8 cellular contexts compared by ENCODE assay signal in genomic region chr19:12872941-12873890, GRCh38. TPM values are rescaled to one million over a fixed set of nuclear protein-coding genes. Genes with fewer than 3 reads are reported as not detected.
DNase-seq lines count a peak whose midpoint lies in the region; ATAC-seq, FAIRE-seq and TF ChIP-seq lines count a peak whose summit lies in the region.

No MANE protein-coding gene starts in this region.

- H3K4me2 ChIP-seq in HepG2 (ENCODE audit: low read depth, low read length): no peak overlapping the region

- DNase-seq in NCI-H2171 treated with DMSO at 0.1 percent for 48 hours (lab: John Stamatoyannopoulos, UW) (peak; percentile 30), NCI-H2171 (lab: John Stamatoyannopoulos, UW) (no peak), bronchial epithelial cell (ENCODE audit: low read depth) (peak; percentile 62), HepG2 (ENCODE audit: low spot score) (peak; percentile 17), testis (peak; percentile 80), dedifferentiated amniotic fluid mesenchymal stem cell (ENCODE audit: extremely low spot score) (no peak), COR-L47 (lab: John Stamatoyannopoulos, UW) (no peak)

- H2AFZ ChIP-seq in HepG2 (ENCODE audit: low read length): no peak overlapping the region

- no peak for TF ChIP-seq POLR2A in HepG2 (IDR thresholded peaks at IDR 0.05; ENCODE audit: insufficient read depth in 1 of 2, low read depth in 2 of 2, low read length in 2 of 2)
- no peak for TF ChIP-seq POLR2A in testis (IDR thresholded peaks at IDR 0.05)

- no peak overlapping the region for H3K27ac ChIP-seq in HepG2 (ENCODE audit: extremely low read length, insufficient read depth, low read length)
- H3K27ac ChIP-seq in testis: no peak overlapping the region

- H3K36me3 ChIP-seq in bronchial epithelial cell (ENCODE audit: control insufficient read depth, insufficient read depth, low read length) (peaks cover 2% of the 10 kb centered on the region), HepG2 (replicated peaks in 1 of 2; ENCODE audit: control insufficient read depth in 1 of 2, insufficient read depth in 2 of 2, low read length in 2 of 2) (no peaks in the 10 kb centered on the region), testis (ENCODE audit: low read depth, missing control alignments) (no peaks in the 10 kb centered on the region)

- H4K20me1 ChIP-seq in HepG2 (ENCODE audit: insufficient read depth, low read length): no peaks in the 10 kb centered on the region

- H3K4me3 ChIP-seq in bronchial epithelial cell (ENCODE audit: low read depth, low read length) (peak overlapping the region; percentile 15), HepG2 (replicated peaks in 1 of 3; ENCODE audit: insufficient read depth in 1 of 3, low read depth in 2 of 3, low read length in 3 of 3) (no peak overlapping the region), testis (peak overlapping the region; percentile 15 to 36)

- ATAC-seq in SK-N-SH treated with all-trans-retinoic acid at 6 μM for 48 hours: peak; percentile 37
- peak; percentile 31; the same call in 2 of the 3 replicates for ATAC-seq in HepG2

- TF ChIP-seq CTCF in bronchial epithelial cell (IDR thresholded peaks at IDR 0.05; ENCODE audit: insufficient read depth, low read length, severe bottlenecking): no peak
- TF ChIP-seq CTCF in HepG2 (CRISPR knock-in tag; IDR thresholded peaks at IDR 0.05): no peak
- no peak for TF ChIP-seq CTCF in testis (IDR thresholded peaks at IDR 0.05)

- no peak for FAIRE-seq in bronchial epithelial cell (lab: Jason Lieb, UNC)
- FAIRE-seq in HepG2 (lab: Jason Lieb, UNC): no peak

- H3K9me3 ChIP-seq in HepG2 (ENCODE audit: low read length) (no peaks in the 10 kb centered on the region), testis (no peaks in the 10 kb centered on the region)

- no peak overlapping the region for H3K9ac ChIP-seq in HepG2 (ENCODE audit: insufficient read depth, low read depth, low read length)

- no peaks in the 10 kb centered on the region for H3K4me1 ChIP-seq in HepG2 (ENCODE audit: insufficient read depth, low read length)
- no peaks in the 10 kb centered on the region for H3K4me1 ChIP-seq in testis

- TF ChIP-seq RAD21 in HepG2 (CRISPR knock-in tag; IDR thresholded peaks at IDR 0.05): no peak

- CTCF ChIA-PET in HepG2 (lab: Yijun Ruan, JAX; ENCODE audit: low intra/inter-chr PET ratio, low total read pairs): no interaction called here

- intact Hi-C loops in HepG2 (cut with micrococcal nuclease; ENCODE audit: unreplicated experiment): no loop called here
- intact Hi-C loops in testis (cut with DNase I; ENCODE audit: low total_unique reads): no loop called here

- in situ Hi-C loops in HepG2 (cut with HindIII; ENCODE audit: extremely low pct_ligation_motif_present, low pct_unique_long_range_greater_than_20kb): no loop called here

- H3K27me3 ChIP-seq in bronchial epithelial cell (ENCODE audit: control insufficient read depth, insufficient read depth, low read length) (no peaks in the 10 kb centered on the region), HepG2 (ENCODE audit: control insufficient read depth in 1 of 2, insufficient read depth in 2 of 2, low read length in 2 of 2) (no peaks in the 10 kb centered on the region), testis (no peaks in the 10 kb centered on the region)

- POLR2A ChIA-PET in HepG2 (lab: Yijun Ruan, JAX): interaction anchor here (0.9 to 1.3 kb wide), 3 partner anchors 8 to 18 kb away, joined by 3 to 4 read pairs (median 3); partner anchors contain the start of gene GCDH

- 97% methylated on average over 63 of the region's 70 CpGs for WGBS in HepG2 (ENCODE audit: low lambda C conversion rate)
- WGBS in testis, 2 donors: 18 to 63% methylated on average over 34 to 70 of the region's 70 CpGs

- BruUV-seq in HepG2 (replicated peaks; lab: Mats Ljungman, UMichigan): no TSS peak

- no peaks in the 10 kb centered on the region for H3K79me2 ChIP-seq in HepG2 (ENCODE audit: insufficient read depth, low read length)

- no peak for TF ChIP-seq EP300 in HepG2 (IDR thresholded peaks at IDR 0.05; ENCODE audit: low read depth in 2 of 2, low read length in 2 of 2)
- TF ChIP-seq EP300 in HepG2 (CRISPR knock-in tag; IDR thresholded peaks at IDR 0.05; ENCODE audit: borderline replicate concordance): no peak

RNA-seq across cellular contexts. Expression of gene DNASE2, which starts 8.0 kb away (rescaled TPM):
- total RNA-seq in bronchial epithelial cell (27.9 and 35.2 TPM in 2 replicates), HepG2 (2016; rRNA removed; fragmentation: Illumina TruSeq; extraction: Trizol) (3.4 and 7.5 TPM in 2 replicates), testis (10 to 100 TPM in 1 of 2 donors, 1 to 10 TPM in 1; 9.0 to 17.4 TPM)
- 1.7 TPM in 2 replicates for total RNA-seq in HepG2 (2016; cell fraction: cytosol; rRNA removed; fragmentation: Illumina TruSeq; extraction: Trizol; ENCODE audit: low read depth)
- 3.7 and 7.7 TPM in 2 replicates for total RNA-seq in HepG2 (2016; cell fraction: insoluble cytoplasmic fraction; rRNA removed; fragmentation: Illumina TruSeq; extraction: Trizol)
- 2.8 and 3.4 TPM in 2 replicates for total RNA-seq in HepG2 (2016; cell fraction: membrane; rRNA removed; fragmentation: Illumina TruSeq; extraction: Trizol)
- total RNA-seq in HepG2 (2016; cell fraction: nucleus; rRNA removed; fragmentation: Illumina TruSeq; extraction: Trizol): 5.1 and 7.3 TPM in 2 replicates
- polyA plus RNA-seq in HepG2 (2011; rRNA removed) (16.2 and 19.0 TPM in 2 replicates), testis (ENCODE audit: insufficient read depth, low read depth, low replicate concordance) (17.7 TPM)
- 15.9 and 21.4 TPM in 2 replicates for polyA plus RNA-seq in HepG2 (2011; cell fraction: cytosol; rRNA removed)
- polyA plus RNA-seq in HepG2 (2011; cell fraction: nucleus; rRNA removed): 3.6 and 3.7 TPM in 2 replicates
- 4.7 and 9.6 TPM in 2 replicates for polyA plus RNA-seq in HepG2 (2012)
- polyA plus RNA-seq in HepG2 (2016; cell fraction: cytosol; fragmentation: Illumina TruSeq; extraction: Trizol; ENCODE audit: low read depth): 1.6 and 2.0 TPM in 2 replicates
- polyA plus RNA-seq in HepG2 (2016; cell fraction: insoluble cytoplasmic fraction; fragmentation: Illumina TruSeq; extraction: Trizol; ENCODE audit: low read depth): 3.1 and 4.3 TPM in 2 replicates
- polyA plus RNA-seq in HepG2 (2016; cell fraction: membrane; fragmentation: Illumina TruSeq; extraction: Trizol; ENCODE audit: low read depth): 2.1 and 2.2 TPM in 2 replicates
- 13.1 and 14.9 TPM in 2 replicates for polyA plus RNA-seq in HepG2 (2016; cell fraction: nucleus; fragmentation: Illumina TruSeq; extraction: Trizol; ENCODE audit: insufficient read depth, low read depth)
- 20.7 and 57.6 TPM in 2 replicates for polyA minus RNA-seq in HepG2 (2011; rRNA and poly(A)+ RNA removed; ENCODE audit: low replicate concordance)
- 6.6 and 11.3 TPM in 2 replicates for polyA minus RNA-seq in HepG2 (2011; cell fraction: cytosol; rRNA and poly(A)+ RNA removed)
- polyA minus RNA-seq in HepG2 (2011; cell fraction: nucleus; rRNA and poly(A)+ RNA removed): 1.8 and 3.6 TPM in 2 replicates

RNA-seq across cellular contexts. Expression of gene KLF1, which starts 13.8 kb away (rescaled TPM):
- total RNA-seq in bronchial epithelial cell (not detected in 2 replicates), HepG2 (2016; rRNA removed; fragmentation: Illumina TruSeq; extraction: Trizol) (not detected in 2 replicates), testis (under 1 TPM; 0.24 to 0.31 TPM)
- not detected in 2 replicates for total RNA-seq in HepG2 (2016; cell fraction: cytosol; rRNA removed; fragmentation: Illumina TruSeq; extraction: Trizol; ENCODE audit: low read depth)
- total RNA-seq in HepG2 (2016; cell fraction: insoluble cytoplasmic fraction; rRNA removed; fragmentation: Illumina TruSeq; extraction: Trizol): 0.06 TPM in 1 of 2 replicates, not detected in the other
- 0.10 TPM in 1 of 2 replicates, not detected in the other for total RNA-seq in HepG2 (2016; cell fraction: membrane; rRNA removed; fragmentation: Illumina TruSeq; extraction: Trizol)
- total RNA-seq in HepG2 (2016; cell fraction: nucleus; rRNA removed; fragmentation: Illumina TruSeq; extraction: Trizol): not detected in 2 replicates
- polyA plus RNA-seq in HepG2 (2011; rRNA removed) (not detected in 2 replicates), testis (ENCODE audit: insufficient read depth, low read depth, low replicate concordance) (not detected)
- 0.05 TPM in 1 of 2 replicates, not detected in the other for polyA plus RNA-seq in HepG2 (2011; cell fraction: cytosol; rRNA removed)
- not detected in 2 replicates for polyA plus RNA-seq in HepG2 (2011; cell fraction: nucleus; rRNA removed)
- not detected in 2 replicates for polyA plus RNA-seq in HepG2 (2012)
- not detected in 2 replicates for polyA plus RNA-seq in HepG2 (2016; cell fraction: cytosol; fragmentation: Illumina TruSeq; extraction: Trizol; ENCODE audit: low read depth)
- not detected in 2 replicates for polyA plus RNA-seq in HepG2 (2016; cell fraction: insoluble cytoplasmic fraction; fragmentation: Illumina TruSeq; extraction: Trizol; ENCODE audit: low read depth)
- not detected in 2 replicates for polyA plus RNA-seq in HepG2 (2016; cell fraction: membrane; fragmentation: Illumina TruSeq; extraction: Trizol; ENCODE audit: low read depth)
- polyA plus RNA-seq in HepG2 (2016; cell fraction: nucleus; fragmentation: Illumina TruSeq; extraction: Trizol; ENCODE audit: insufficient read depth, low read depth): not detected in 2 replicates
- polyA minus RNA-seq in HepG2 (2011; rRNA and poly(A)+ RNA removed; ENCODE audit: low replicate concordance): 0.12 TPM in 1 of 2 replicates, not detected in the other
- polyA minus RNA-seq in HepG2 (2011; cell fraction: cytosol; rRNA and poly(A)+ RNA removed): not detected in 2 replicates
- not detected in 2 replicates for polyA minus RNA-seq in HepG2 (2011; cell fraction: nucleus; rRNA and poly(A)+ RNA removed)

RNA-seq across cellular contexts. Expression of gene GCDH, which starts 17.7 kb away (rescaled TPM):
- total RNA-seq in bronchial epithelial cell: 17.9 and 38.2 TPM in 2 replicates
- total RNA-seq in HepG2 (2016; rRNA removed; fragmentation: Illumina TruSeq; extraction: Trizol): 35.0 and 38.0 TPM in 2 replicates
- 6.4 and 7.1 TPM in 2 replicates for total RNA-seq in HepG2 (2016; cell fraction: cytosol; rRNA removed; fragmentation: Illumina TruSeq; extraction: Trizol; ENCODE audit: low read depth)
- 32.3 and 35.4 TPM in 2 replicates for total RNA-seq in HepG2 (2016; cell fraction: insoluble cytoplasmic fraction; rRNA removed; fragmentation: Illumina TruSeq; extraction: Trizol)
- total RNA-seq in HepG2 (2016; cell fraction: membrane; rRNA removed; fragmentation: Illumina TruSeq; extraction: Trizol): 8.5 and 8.8 TPM in 2 replicates
- total RNA-seq in HepG2 (2016; cell fraction: nucleus; rRNA removed; fragmentation: Illumina TruSeq; extraction: Trizol): 27.9 and 29.6 TPM in 2 replicates
- polyA plus RNA-seq in HepG2 (2011; rRNA removed): 15.1 and 16.4 TPM in 2 replicates
- 20.4 and 29.2 TPM in 2 replicates for polyA plus RNA-seq in HepG2 (2011; cell fraction: cytosol; rRNA removed)
- polyA plus RNA-seq in HepG2 (2011; cell fraction: nucleus; rRNA removed): 66.4 and 76.8 TPM in 2 replicates
- 12.5 and 15.0 TPM in 2 replicates for polyA plus RNA-seq in HepG2 (2012)
- polyA plus RNA-seq in HepG2 (2016; cell fraction: cytosol; fragmentation: Illumina TruSeq; extraction: Trizol; ENCODE audit: low read depth): 4.3 and 4.6 TPM in 2 replicates
- polyA plus RNA-seq in HepG2 (2016; cell fraction: insoluble cytoplasmic fraction; fragmentation: Illumina TruSeq; extraction: Trizol; ENCODE audit: low read depth): 30.7 and 35.1 TPM in 2 replicates
- 6.1 and 7.3 TPM in 2 replicates for polyA plus RNA-seq in HepG2 (2016; cell fraction: membrane; fragmentation: Illumina TruSeq; extraction: Trizol; ENCODE audit: low read depth)
- 59.5 and 61.0 TPM in 2 replicates for polyA plus RNA-seq in HepG2 (2016; cell fraction: nucleus; fragmentation: Illumina TruSeq; extraction: Trizol; ENCODE audit: insufficient read depth, low read depth)
- 19.4 and 29.1 TPM in 2 replicates for polyA minus RNA-seq in HepG2 (2011; rRNA and poly(A)+ RNA removed; ENCODE audit: low replicate concordance)
- 9.4 TPM in 2 replicates for polyA minus RNA-seq in HepG2 (2011; cell fraction: cytosol; rRNA and poly(A)+ RNA removed)
- polyA minus RNA-seq in HepG2 (2011; cell fraction: nucleus; rRNA and poly(A)+ RNA removed): 18.4 and 21.8 TPM in 2 replicates
- total RNA-seq in testis: 10 to 100 TPM; 30.5 to 32.1 TPM
- polyA plus RNA-seq in testis (ENCODE audit: insufficient read depth, low read depth, low replicate concordance): 11.0 TPM

RNA-seq across cellular contexts. Expression of gene MAST1, which starts 34.9 kb away (rescaled TPM):
- total RNA-seq in bronchial epithelial cell: 0.26 and 0.38 TPM in 2 replicates
- total RNA-seq in HepG2 (2016; rRNA removed; fragmentation: Illumina TruSeq; extraction: Trizol): 0.27 and 0.73 TPM in 2 replicates
- total RNA-seq in HepG2 (2016; cell fraction: cytosol; rRNA removed; fragmentation: Illumina TruSeq; extraction: Trizol; ENCODE audit: low read depth): 1.2 and 1.3 TPM in 2 replicates
- total RNA-seq in HepG2 (2016; cell fraction: insoluble cytoplasmic fraction; rRNA removed; fragmentation: Illumina TruSeq; extraction: Trizol): 1.1 and 1.5 TPM in 2 replicates
- total RNA-seq in HepG2 (2016; cell fraction: membrane; rRNA removed; fragmentation: Illumina TruSeq; extraction: Trizol): 1.4 and 1.8 TPM in 2 replicates
- total RNA-seq in HepG2 (2016; cell fraction: nucleus; rRNA removed; fragmentation: Illumina TruSeq; extraction: Trizol): 1.3 and 1.9 TPM in 2 replicates
- 4.7 and 5.6 TPM in 2 replicates for polyA plus RNA-seq in HepG2 (2011; rRNA removed)
- polyA plus RNA-seq in HepG2 (2011; cell fraction: cytosol; rRNA removed): 2.8 and 3.5 TPM in 2 replicates
- 27.4 and 28.9 TPM in 2 replicates for polyA plus RNA-seq in HepG2 (2011; cell fraction: nucleus; rRNA removed)
- polyA plus RNA-seq in HepG2 (2012): 4.1 and 5.1 TPM in 2 replicates
- polyA plus RNA-seq in HepG2 (2016; cell fraction: cytosol; fragmentation: Illumina TruSeq; extraction: Trizol; ENCODE audit: low read depth): 3.5 and 3.6 TPM in 2 replicates
- 1.2 and 1.3 TPM in 2 replicates for polyA plus RNA-seq in HepG2 (2016; cell fraction: insoluble cytoplasmic fraction; fragmentation: Illumina TruSeq; extraction: Trizol; ENCODE audit: low read depth)
- 3.2 and 3.3 TPM in 2 replicates for polyA plus RNA-seq in HepG2 (2016; cell fraction: membrane; fragmentation: Illumina TruSeq; extraction: Trizol; ENCODE audit: low read depth)
- polyA plus RNA-seq in HepG2 (2016; cell fraction: nucleus; fragmentation: Illumina TruSeq; extraction: Trizol; ENCODE audit: insufficient read depth, low read depth): 3.9 and 5.3 TPM in 2 replicates
- 2.4 and 8.0 TPM in 2 replicates for polyA minus RNA-seq in HepG2 (2011; rRNA and poly(A)+ RNA removed; ENCODE audit: low replicate concordance)
- 1.8 and 2.2 TPM in 2 replicates for polyA minus RNA-seq in HepG2 (2011; cell fraction: cytosol; rRNA and poly(A)+ RNA removed)
- 2.4 and 2.7 TPM in 2 replicates for polyA minus RNA-seq in HepG2 (2011; cell fraction: nucleus; rRNA and poly(A)+ RNA removed)
- 1 to 10 TPM; 8.5 to 9.0 TPM for total RNA-seq in testis
- polyA plus RNA-seq in testis (ENCODE audit: insufficient read depth, low read depth, low replicate concordance): 11.7 TPM

RNA-seq across cellular contexts. Expression of gene RTBDN, which starts 38.8 kb away (rescaled TPM):
- total RNA-seq in bronchial epithelial cell (not detected in 2 replicates), HepG2 (2016; rRNA removed; fragmentation: Illumina TruSeq; extraction: Trizol) (0.27 TPM in 1 of 2 replicates, not detected in the other), testis (1 to 10 TPM; 3.8 to 5.1 TPM)
- not detected in 2 replicates for total RNA-seq in HepG2 (2016; cell fraction: cytosol; rRNA removed; fragmentation: Illumina TruSeq; extraction: Trizol; ENCODE audit: low read depth)
- total RNA-seq in HepG2 (2016; cell fraction: insoluble cytoplasmic fraction; rRNA removed; fragmentation: Illumina TruSeq; extraction: Trizol): 0.17 TPM in 1 of 2 replicates, not detected in the other
- not detected in 2 replicates for total RNA-seq in HepG2 (2016; cell fraction: membrane; rRNA removed; fragmentation: Illumina TruSeq; extraction: Trizol)
- not detected in 2 replicates for total RNA-seq in HepG2 (2016; cell fraction: nucleus; rRNA removed; fragmentation: Illumina TruSeq; extraction: Trizol)
- polyA plus RNA-seq in HepG2 (2011; rRNA removed) (0.35 and 0.48 TPM in 2 replicates), testis (ENCODE audit: insufficient read depth, low read depth, low replicate concordance) (3.7 TPM)
- 0.52 and 0.71 TPM in 2 replicates for polyA plus RNA-seq in HepG2 (2011; cell fraction: cytosol; rRNA removed)
- 0.57 and 0.59 TPM in 2 replicates for polyA plus RNA-seq in HepG2 (2011; cell fraction: nucleus; rRNA removed)
- polyA plus RNA-seq in HepG2 (2012): 1.1 and 1.8 TPM in 2 replicates
- 0.18 TPM in 1 of 2 replicates, not detected in the other for polyA plus RNA-seq in HepG2 (2016; cell fraction: cytosol; fragmentation: Illumina TruSeq; extraction: Trizol; ENCODE audit: low read depth)
- polyA plus RNA-seq in HepG2 (2016; cell fraction: insoluble cytoplasmic fraction; fragmentation: Illumina TruSeq; extraction: Trizol; ENCODE audit: low read depth): not detected in 2 replicates
- polyA plus RNA-seq in HepG2 (2016; cell fraction: membrane; fragmentation: Illumina TruSeq; extraction: Trizol; ENCODE audit: low read depth): 0.15 TPM in 1 of 2 replicates, not detected in the other
- 0.49 TPM in 1 of 2 replicates, not detected in the other for polyA plus RNA-seq in HepG2 (2016; cell fraction: nucleus; fragmentation: Illumina TruSeq; extraction: Trizol; ENCODE audit: insufficient read depth, low read depth)
- 0.12 and 0.44 TPM in 2 replicates for polyA minus RNA-seq in HepG2 (2011; rRNA and poly(A)+ RNA removed; ENCODE audit: low replicate concordance)
- not detected in 2 replicates for polyA minus RNA-seq in HepG2 (2011; cell fraction: cytosol; rRNA and poly(A)+ RNA removed)
- not detected in 2 replicates for polyA minus RNA-seq in HepG2 (2011; cell fraction: nucleus; rRNA and poly(A)+ RNA removed)

Comparison
In these comparisons a context has a peak if more than half of its experiments do, and no peak if none do; other contexts are left out.
1. DNase-seq: peak in NCI-H2171 treated with DMSO at 0.1 percent for 48 hours (single experiment), bronchial epithelial cell (single experiment), HepG2 (single experiment) and testis (single experiment); none in NCI-H2171 (single experiment), dedifferentiated amniotic fluid mesenchymal stem cell (single experiment) and COR-L47 (single experiment).
2. H3K4me3 ChIP-seq: peak in bronchial epithelial cell (single experiment) and testis (2 of 2); none in HepG2 (0 of 3).